12 cellular contexts compared by ENCODE assay signal in genomic region chr11:126647735-126648134, GRCh38.
DNase-seq lines count a peak whose midpoint lies in the region; TF ChIP-seq lines count a peak whose summit lies in the region.
"Had no signal": no experiment of that assay in that cellular context is flagged by ENCODE, and none has a peak within 500 bp of the region (broad histone marks: within the 10 kb centered on the region; RNA-seq: fewer than 3 reads in every experiment).

No MANE protein-coding gene starts in this region.

- no peaks in the 10 kb centered on the region for H3K9me3 ChIP-seq in stomach

- H3K27me3 ChIP-seq in BJ (ENCODE audit: control insufficient read depth, insufficient read depth, low read length) (no peaks in the 10 kb centered on the region), stomach (peaks cover 0 to 4% (median 0%) of the 10 kb centered on the region in 3 donors)

- intact Hi-C loops in stomach (cut with DNase I; ENCODE audit: low total_unique reads), result no loop called here

- peak overlapping the region; percentile 35 for H3K27ac Mint-ChIP-seq in nephron progenitor cell
- H3K27ac Mint-ChIP-seq: activated naive CD4-positive, alpha-beta T cell treated with anti-CD3 and anti-CD28 coated beads, Interleukin-2, amount 50 U/mL, for 72 hours had no signal

- peaks cover 8% of the 10 kb centered on the region for H3K4me1 Mint-ChIP-seq in nephron progenitor cell

- no peak for TF ChIP-seq EP300 in stomach (IDR thresholded peaks at IDR 0.05)

- CTCF ChIA-PET in BJ (lab: Yijun Ruan, JAX) (interaction anchor here (1.1 kb wide), 2 partner anchors 10 to 343 kb away, joined by 3 to 6 read pairs; no protein-coding TSS in a partner anchor), HEK293T (lab: Yijun Ruan, JAX) (no interaction called here)

- no peaks in the 10 kb centered on the region for H3K36me3 Mint-ChIP-seq in nephron progenitor cell (ENCODE audit: low read depth)
- H3K36me3 Mint-ChIP-seq: activated naive CD4-positive, alpha-beta T cell treated with anti-CD3 and anti-CD28 coated beads, Interleukin-2, amount 50 U/mL, for 72 hours had no signal

- no peaks in the 10 kb centered on the region for H3K9me3 Mint-ChIP-seq in nephron progenitor cell

- TF ChIP-seq POLR2A in stomach (IDR thresholded peaks at IDR 0.05), result no peak

- H3K4me3 ChIP-seq in BJ (ENCODE audit: low read depth, low read length) (no peak overlapping the region), stomach (no peak overlapping the region)

- no peak overlapping the region for H3K4me3 Mint-ChIP-seq in nephron progenitor cell

- 34 to 44% (median 34%) methylated on average over 5 of the region's 5 CpGs for WGBS in stomach, 5 donors

- H3K4me1 ChIP-seq in stomach, result peaks cover 0 to 5% (median 0%) of the 10 kb centered on the region in 4 donors

- H3K36me3 ChIP-seq in BJ (ENCODE audit: control insufficient read depth, insufficient read depth, low read length) (no peaks in the 10 kb centered on the region), stomach (no peaks in the 10 kb centered on the region)

- no peak overlapping the region for H3K27ac ChIP-seq in stomach

- DNase-seq in BJ (ENCODE audit: low read depth), result peak; percentile 67
- DNase-seq in NCI-H226, result peak; percentile 86
- peak; percentile 75 for DNase-seq in dedifferentiated amniotic fluid mesenchymal stem cell (ENCODE audit: extremely low spot score)
- no peak for DNase-seq in nephron progenitor cell
- DNase-seq in stomach, result no peak
- DNase-seq in hypothalamus (lab: John Stamatoyannopoulos, UW), result no peak
- no peak for DNase-seq in HEK293T (ENCODE audit: extremely low spot score)
- DNase-seq in stimulated activated CD4-positive, alpha-beta T cell treated with anti-CD3 and anti-CD28 coated beads, Interleukin-2, amount 100 ng/mL, for 24 hours, result no peak
- DNase-seq: KG1, left cardiac atrium, NCI-H526 treated with DMSO at 0.1 percent for 48 hours had no signal

- TF ChIP-seq CTCF in BJ (IDR thresholded peaks at IDR 0.05; ENCODE audit: insufficient read depth, low read depth, low read length), result no peak
- no peak for TF ChIP-seq CTCF in nephron progenitor cell (IDR thresholded peaks at IDR 0.05)
- TF ChIP-seq CTCF in stomach (IDR thresholded peaks at IDR 0.05), result no peak

- H3K27me3 Mint-ChIP-seq in nephron progenitor cell (ENCODE audit: low read depth, poor library complexity), result no peaks in the 10 kb centered on the region

- POLR2A ChIA-PET in BJ (lab: Charles Lee), result interaction anchor here (0.6 kb wide), 1 partner anchor 1533 kb away, joined by 4 read pairs; no protein-coding TSS in a partner anchor
- POLR2A ChIA-PET in HEK293T (lab: Yijun Ruan, JAX), result no interaction called here

TF ChIP-seq in HEK293T, 16 proteins besides CTCF, POLR2A, EP300 and RAD21:
- TF ChIP-seq NFRKB (IDR thresholded peaks at IDR 0.05), result no peak
- TF ChIP-seq ARNT (IDR thresholded peaks at IDR 0.05), result no peak
- no peak for TF ChIP-seq SP1 (IDR thresholded peaks at IDR 0.05)
- no peak for TF ChIP-seq L3MBTL2 (conservative IDR thresholded peaks at IDR 0.05)
- TF ChIP-seq BHLHE40 (IDR thresholded peaks at IDR 0.05; ENCODE audit: borderline replicate concordance), result no peak
- TF ChIP-seq FOXK2 (IDR thresholded peaks at IDR 0.05), result no peak
- no peak for TF ChIP-seq TARDBP (IDR thresholded peaks at IDR 0.05)
- TF ChIP-seq PKNOX1 (IDR thresholded peaks at IDR 0.05), result no peak
- no peak for TF ChIP-seq ELF4 (IDR thresholded peaks at IDR 0.05)
- no peak for TF ChIP-seq HDGF (IDR thresholded peaks at IDR 0.05; ENCODE audit: borderline replicate concordance)
- no peak for TF ChIP-seq CTBP1 (IDR thresholded peaks at IDR 0.05; ENCODE audit: borderline replicate concordance)
- TF ChIP-seq SUZ12 (IDR thresholded peaks at IDR 0.05), result no peak
- TF ChIP-seq LEF1 (IDR thresholded peaks at IDR 0.05; ENCODE audit: borderline replicate concordance), result no peak
- no peak for TF ChIP-seq FOXA1 (IDR thresholded peaks at IDR 0.05)
- no peak for TF ChIP-seq FOXM1 (IDR thresholded peaks at IDR 0.05; ENCODE audit: borderline replicate concordance)
- TF ChIP-seq ZNF384 (IDR thresholded peaks at IDR 0.05), result no peak

Comparison
In these comparisons a context has a peak if more than half of its experiments do, and no peak if none do; other contexts are left out.
1. DNase-seq: peak in BJ (single experiment), NCI-H226 (single experiment) and dedifferentiated amniotic fluid mesenchymal stem cell (single experiment); none in nephron progenitor cell (single experiment), stomach (single experiment), hypothalamus (0 of 51), HEK293T (single experiment) and stimulated activated CD4-positive, alpha-beta T cell treated with anti-CD3 and anti-CD28 coated beads, Interleukin-2, amount 100 ng/mL, for 24 hours (0 of 2).